1 cellular context compared by ENCODE assay signal in the genomic region with DNA sequence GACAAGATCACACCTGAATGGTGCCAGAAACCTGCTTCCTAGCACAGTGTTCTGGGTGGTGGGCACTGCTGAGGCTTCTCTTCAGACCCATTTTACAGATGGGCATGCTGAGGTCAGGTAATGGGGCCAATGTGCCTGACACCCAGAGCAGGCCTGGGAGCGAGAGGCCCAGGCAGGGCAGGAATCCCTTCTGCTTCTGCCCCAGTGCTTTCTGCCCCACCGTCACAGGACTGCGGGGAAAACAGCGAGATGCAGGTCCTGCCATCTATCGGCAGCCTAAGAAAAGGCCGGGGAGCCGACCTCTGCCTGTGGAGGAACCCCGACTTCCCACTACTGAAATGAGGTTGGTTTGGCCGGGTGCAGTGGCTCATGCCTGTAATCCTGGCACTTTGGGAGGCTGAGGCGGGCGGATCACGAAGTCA.
TF ChIP-seq lines count a peak whose summit lies in the region.

No MANE protein-coding gene starts in this region.

TF ChIP-seq in HepG2, 621 proteins besides CTCF, POLR2A, EP300 and RAD21:
- no peak for TF ChIP-seq RCOR2 (CRISPR knock-in tag; IDR thresholded peaks at IDR 0.05)
- TF ChIP-seq, protein P1, sequence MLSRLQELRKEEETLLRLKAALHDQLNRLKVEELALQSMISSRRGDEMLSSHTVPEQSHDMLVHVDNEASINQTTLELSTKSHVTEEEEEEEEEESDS (CRISPR knock-in tag; IDR thresholded peaks at IDR 0.05; ENCODE audit: borderline replicate concordance) = no peak
- TF ChIP-seq ZNF629 (CRISPR knock-in tag; conservative IDR thresholded peaks at IDR 0.05) = peak; percentile 97
- TF ChIP-seq ZNF263 (CRISPR knock-in tag; IDR thresholded peaks at IDR 0.05) = no peak
- TF ChIP-seq ZBTB21 (CRISPR knock-in tag; IDR thresholded peaks at IDR 0.05) = no peak
- no peak for TF ChIP-seq RXRA (CRISPR knock-in tag; IDR thresholded peaks at IDR 0.05)
- TF ChIP-seq CBX5 (CRISPR knock-in tag; IDR thresholded peaks at IDR 0.05; ENCODE audit: borderline replicate concordance) = no peak
- TF ChIP-seq ARNT2 (CRISPR knock-in tag; IDR thresholded peaks at IDR 0.05; ENCODE audit: low read depth) = no peak
- no peak for TF ChIP-seq HOXD1 (CRISPR knock-in tag; IDR thresholded peaks at IDR 0.05)
- TF ChIP-seq MXI1 (IDR thresholded peaks at IDR 0.05; ENCODE audit: borderline replicate concordance, low read depth, low read length) = no peak
- 0 out of 2 replicates have a peak, but pooled peaks have one; percentile 22 for TF ChIP-seq ZNF747 (CRISPR knock-in tag; IDR thresholded peaks at IDR 0.05; ENCODE audit: borderline replicate concordance)
- TF ChIP-seq, protein P2, sequence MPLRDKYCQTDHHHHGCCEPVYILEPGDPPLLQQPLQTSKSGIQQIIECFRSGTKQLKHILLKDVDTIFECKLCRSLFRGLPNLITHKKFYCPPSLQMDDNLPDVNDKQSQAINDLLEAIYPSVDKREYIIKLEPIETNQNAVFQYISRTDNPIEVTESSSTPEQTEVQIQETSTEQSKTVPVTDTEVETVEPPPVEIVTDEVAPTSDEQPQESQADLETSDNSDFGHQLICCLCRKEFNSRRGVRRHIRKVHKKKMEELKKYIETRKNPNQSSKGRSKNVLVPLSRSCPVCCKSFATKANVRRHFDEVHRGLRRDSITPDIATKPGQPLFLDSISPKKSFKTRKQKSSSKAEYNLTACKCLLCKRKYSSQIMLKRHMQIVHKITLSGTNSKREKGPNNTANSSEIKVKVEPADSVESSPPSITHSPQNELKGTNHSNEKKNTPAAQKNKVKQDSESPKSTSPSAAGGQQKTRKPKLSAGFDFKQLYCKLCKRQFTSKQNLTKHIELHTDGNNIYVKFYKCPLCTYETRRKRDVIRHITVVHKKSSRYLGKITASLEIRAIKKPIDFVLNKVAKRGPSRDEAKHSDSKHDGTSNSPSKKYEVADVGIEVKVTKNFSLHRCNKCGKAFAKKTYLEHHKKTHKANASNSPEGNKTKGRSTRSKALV (CRISPR knock-in tag; IDR thresholded peaks at IDR 0.05) = no peak
- TF ChIP-seq ZNF788 (CRISPR knock-in tag; IDR thresholded peaks at IDR 0.05; ENCODE audit: borderline replicate concordance) = no peak; the same call in 1 of the 2 replicates
- TF ChIP-seq CHD4 (IDR thresholded peaks at IDR 0.05; ENCODE audit: borderline replicate concordance, low read length) = peak; percentile 65; the same call in 1 of the 2 replicates
- TF ChIP-seq ZBTB38 (CRISPR knock-in tag; IDR thresholded peaks at IDR 0.05) = 0 out of 2 replicates have a peak, but pooled peaks have one; percentile 33
- no peak for TF ChIP-seq HCFC1 (IDR thresholded peaks at IDR 0.05; ENCODE audit: low read depth, low read length)
- TF ChIP-seq ZNF878 (CRISPR knock-in tag; IDR thresholded peaks at IDR 0.05) = no peak
- TF ChIP-seq, protein P3, sequence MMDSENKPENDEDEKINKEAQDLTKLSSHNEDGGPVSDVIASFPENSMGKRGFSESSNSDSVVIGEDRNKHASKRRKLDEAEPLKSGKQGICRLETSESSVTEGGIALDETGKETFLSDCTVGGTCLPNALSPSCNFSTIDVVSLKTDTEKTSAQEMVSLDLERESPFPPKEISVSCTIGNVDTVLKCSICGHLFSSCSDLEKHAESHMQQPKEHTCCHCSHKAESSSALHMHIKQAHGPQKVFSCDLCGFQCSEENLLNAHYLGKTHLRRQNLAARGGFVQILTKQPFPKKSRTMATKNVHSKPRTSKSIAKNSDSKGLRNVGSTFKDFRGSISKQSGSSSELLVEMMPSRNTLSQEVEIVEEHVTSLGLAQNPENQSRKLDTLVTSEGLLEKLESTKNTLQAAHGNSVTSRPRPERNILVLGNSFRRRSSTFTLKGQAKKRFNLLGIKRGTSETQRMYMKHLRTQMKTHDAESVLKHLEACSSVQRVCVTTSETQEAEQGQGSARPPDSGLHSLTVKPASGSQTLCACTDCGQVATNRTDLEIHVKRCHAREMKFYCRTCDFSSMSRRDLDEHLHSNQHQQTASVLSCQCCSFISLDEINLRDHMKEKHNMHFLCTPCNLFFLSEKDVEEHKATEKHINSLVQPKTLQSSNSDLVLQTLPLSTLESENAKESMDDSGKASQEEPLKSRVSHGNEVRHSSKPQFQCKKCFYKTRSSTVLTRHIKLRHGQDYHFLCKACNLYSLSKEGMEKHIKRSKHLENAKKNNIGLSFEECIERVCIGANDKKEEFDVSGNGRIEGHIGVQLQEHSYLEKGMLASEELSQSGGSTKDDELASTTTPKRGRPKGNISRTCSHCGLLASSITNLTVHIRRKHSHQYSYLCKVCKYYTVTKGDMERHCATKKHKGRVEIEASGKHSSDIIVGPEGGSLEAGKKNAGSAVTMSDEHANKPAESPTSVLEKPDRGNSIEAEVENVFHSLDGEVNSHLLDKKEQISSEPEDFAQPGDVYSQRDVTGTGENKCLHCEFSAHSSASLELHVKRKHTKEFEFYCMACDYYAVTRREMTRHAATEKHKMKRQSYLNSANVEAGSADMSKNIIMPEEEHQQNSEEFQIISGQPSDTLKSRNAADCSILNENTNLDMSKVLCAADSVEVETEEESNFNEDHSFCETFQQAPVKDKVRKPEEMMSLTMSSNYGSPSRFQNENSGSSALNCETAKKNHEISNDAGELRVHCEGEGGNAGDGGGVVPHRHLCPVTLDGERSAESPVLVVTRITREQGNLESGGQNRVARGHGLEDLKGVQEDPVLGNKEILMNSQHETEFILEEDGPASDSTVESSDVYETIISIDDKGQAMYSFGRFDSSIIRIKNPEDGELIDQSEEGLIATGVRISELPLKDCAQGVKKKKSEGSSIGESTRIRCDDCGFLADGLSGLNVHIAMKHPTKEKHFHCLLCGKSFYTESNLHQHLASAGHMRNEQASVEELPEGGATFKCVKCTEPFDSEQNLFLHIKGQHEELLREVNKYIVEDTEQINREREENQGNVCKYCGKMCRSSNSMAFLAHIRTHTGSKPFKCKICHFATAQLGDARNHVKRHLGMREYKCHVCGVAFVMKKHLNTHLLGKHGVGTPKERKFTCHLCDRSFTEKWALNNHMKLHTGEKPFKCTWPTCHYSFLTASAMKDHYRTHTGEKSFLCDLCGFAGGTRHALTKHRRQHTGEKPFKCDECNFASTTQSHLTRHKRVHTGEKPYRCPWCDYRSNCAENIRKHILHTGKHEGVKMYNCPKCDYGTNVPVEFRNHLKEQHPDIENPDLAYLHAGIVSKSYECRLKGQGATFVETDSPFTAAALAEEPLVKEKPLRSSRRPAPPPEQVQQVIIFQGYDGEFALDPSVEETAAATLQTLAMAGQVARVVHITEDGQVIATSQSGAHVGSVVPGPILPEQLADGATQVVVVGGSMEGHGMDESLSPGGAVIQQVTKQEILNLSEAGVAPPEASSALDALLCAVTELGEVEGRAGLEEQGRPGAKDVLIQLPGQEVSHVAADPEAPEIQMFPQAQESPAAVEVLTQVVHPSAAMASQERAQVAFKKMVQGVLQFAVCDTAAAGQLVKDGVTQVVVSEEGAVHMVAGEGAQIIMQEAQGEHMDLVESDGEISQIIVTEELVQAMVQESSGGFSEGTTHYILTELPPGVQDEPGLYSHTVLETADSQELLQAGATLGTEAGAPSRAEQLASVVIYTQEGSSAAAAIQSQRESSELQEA (CRISPR knock-in tag; IDR thresholded peaks at IDR 0.05; ENCODE audit: not compliant biosample characterization) = no peak
- 0 out of 2 replicates have a peak, but pooled peaks have one; percentile 49 for TF ChIP-seq KDM1A (CRISPR knock-in tag; IDR thresholded peaks at IDR 0.05)
- TF ChIP-seq ZMYM3 (CRISPR knock-in tag; IDR thresholded peaks at IDR 0.05) = peak; percentile 89
- TF ChIP-seq ADNP (CRISPR knock-in tag; IDR thresholded peaks at IDR 0.05) = peak; percentile 72
- TF ChIP-seq ZNF3 (CRISPR knock-in tag; IDR thresholded peaks at IDR 0.05) = no peak
- TF ChIP-seq ZNF780A (CRISPR knock-in tag; IDR thresholded peaks at IDR 0.05) = no peak
- TF ChIP-seq SNAPC4 (CRISPR knock-in tag; IDR thresholded peaks at IDR 0.05) = no peak
- TF ChIP-seq SMAD9 (CRISPR knock-in tag; IDR thresholded peaks at IDR 0.05) = no peak
- no peak for TF ChIP-seq ZNF264 (CRISPR knock-in tag; IDR thresholded peaks at IDR 0.05)
- no peak for TF ChIP-seq ZNF274 (CRISPR knock-in tag; IDR thresholded peaks at IDR 0.05)
- no peak for TF ChIP-seq SP140L (CRISPR knock-in tag; IDR thresholded peaks at IDR 0.05; ENCODE audit: borderline replicate concordance)
- no peak for TF ChIP-seq ZNF326 (CRISPR knock-in tag; IDR thresholded peaks at IDR 0.05; ENCODE audit: borderline replicate concordance)
- TF ChIP-seq ZKSCAN5 (CRISPR knock-in tag; IDR thresholded peaks at IDR 0.05) = no peak
- TF ChIP-seq, protein P4, sequence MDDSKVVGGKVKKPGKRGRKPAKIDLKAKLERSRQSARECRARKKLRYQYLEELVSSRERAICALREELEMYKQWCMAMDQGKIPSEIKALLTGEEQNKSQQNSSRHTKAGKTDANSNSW (CRISPR knock-in tag; IDR thresholded peaks at IDR 0.05; ENCODE audit: borderline replicate concordance) = no peak
- TF ChIP-seq, protein P5, sequence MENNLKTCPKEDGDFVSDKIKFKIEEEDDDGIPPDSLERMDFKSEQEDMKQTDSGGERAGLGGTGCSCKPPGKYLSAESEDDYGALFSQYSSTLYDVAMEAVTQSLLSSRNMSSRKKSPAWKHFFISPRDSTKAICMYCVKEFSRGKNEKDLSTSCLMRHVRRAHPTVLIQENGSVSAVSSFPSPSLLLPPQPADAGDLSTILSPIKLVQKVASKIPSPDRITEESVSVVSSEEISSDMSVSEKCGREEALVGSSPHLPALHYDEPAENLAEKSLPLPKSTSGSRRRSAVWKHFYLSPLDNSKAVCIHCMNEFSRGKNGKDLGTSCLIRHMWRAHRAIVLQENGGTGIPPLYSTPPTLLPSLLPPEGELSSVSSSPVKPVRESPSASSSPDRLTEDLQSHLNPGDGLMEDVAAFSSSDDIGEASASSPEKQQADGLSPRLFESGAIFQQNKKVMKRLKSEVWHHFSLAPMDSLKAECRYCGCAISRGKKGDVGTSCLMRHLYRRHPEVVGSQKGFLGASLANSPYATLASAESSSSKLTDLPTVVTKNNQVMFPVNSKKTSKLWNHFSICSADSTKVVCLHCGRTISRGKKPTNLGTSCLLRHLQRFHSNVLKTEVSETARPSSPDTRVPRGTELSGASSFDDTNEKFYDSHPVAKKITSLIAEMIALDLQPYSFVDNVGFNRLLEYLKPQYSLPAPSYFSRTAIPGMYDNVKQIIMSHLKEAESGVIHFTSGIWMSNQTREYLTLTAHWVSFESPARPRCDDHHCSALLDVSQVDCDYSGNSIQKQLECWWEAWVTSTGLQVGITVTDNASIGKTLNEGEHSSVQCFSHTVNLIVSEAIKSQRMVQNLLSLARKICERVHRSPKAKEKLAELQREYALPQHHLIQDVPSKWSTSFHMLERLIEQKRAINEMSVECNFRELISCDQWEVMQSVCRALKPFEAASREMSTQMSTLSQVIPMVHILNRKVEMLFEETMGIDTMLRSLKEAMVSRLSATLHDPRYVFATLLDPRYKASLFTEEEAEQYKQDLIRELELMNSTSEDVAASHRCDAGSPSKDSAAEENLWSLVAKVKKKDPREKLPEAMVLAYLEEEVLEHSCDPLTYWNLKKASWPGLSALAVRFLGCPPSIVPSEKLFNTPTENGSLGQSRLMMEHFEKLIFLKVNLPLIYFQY (CRISPR knock-in tag; IDR thresholded peaks at IDR 0.05; ENCODE audit: borderline replicate concordance) = no peak
- no peak for TF ChIP-seq CHD2 (IDR thresholded peaks at IDR 0.05; ENCODE audit: low read depth, low read length)
- no peak for TF ChIP-seq GTF3A (CRISPR knock-in tag; conservative IDR thresholded peaks at IDR 0.05)
